Comparison of ENCODE assay signal across 19 cellular contexts in the genomic region with DNA sequence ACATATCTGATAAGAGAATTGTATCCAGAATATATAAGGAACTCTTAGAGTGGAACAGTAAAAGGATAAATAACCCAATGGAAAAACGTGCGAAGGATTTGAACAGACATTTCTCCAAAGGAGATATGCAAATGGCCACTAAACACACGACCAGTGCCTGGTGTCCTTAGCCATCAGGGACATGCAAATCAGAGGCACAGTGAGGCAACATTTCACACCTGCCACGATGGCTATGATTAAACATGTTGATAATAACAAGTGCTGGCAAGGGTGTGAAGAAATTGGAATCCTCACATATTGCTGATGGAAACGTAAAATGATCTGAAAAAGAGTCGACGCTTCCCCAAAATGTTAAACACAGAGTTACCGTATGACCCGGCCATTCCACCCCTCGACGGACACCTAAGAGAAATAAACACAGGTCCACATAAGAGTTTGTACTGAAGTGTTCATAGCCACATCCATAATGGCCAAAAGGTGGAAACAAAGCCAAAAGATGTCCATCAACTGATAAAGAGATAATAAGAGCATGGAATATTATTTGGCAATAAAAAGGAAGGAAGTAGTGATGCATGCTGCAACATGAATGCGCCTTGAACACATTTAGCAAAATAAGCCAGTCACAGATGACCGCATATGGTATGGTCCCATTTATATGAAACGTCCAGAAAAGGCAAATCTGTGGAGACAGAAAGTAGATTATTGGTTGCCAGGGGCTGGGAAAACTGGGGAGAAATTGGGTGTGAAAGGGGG. TPM values are rescaled to one million over a fixed set of nuclear protein-coding genes. Genes with fewer than 3 reads are reported as not detected.
DNase-seq lines count a peak whose midpoint lies in the region; ATAC-seq and TF ChIP-seq lines count a peak whose summit lies in the region.
"Had no signal": no experiment of that assay in that cellular context is flagged by ENCODE, and none has a peak within 500 bp of the region (broad histone marks: within the 10 kb centered on the region; RNA-seq: fewer than 3 reads in every experiment).

No MANE protein-coding gene starts in this region.

- CTCF ChIA-PET in OCI-LY7 (lab: Charles Lee; ENCODE audit: unreplicated experiment): no interaction called here

- no peaks in the 10 kb centered on the region for H3K4me1 ChIP-seq in OCI-LY7 (ENCODE audit: insufficient read depth, low read length, poor library complexity, severe bottlenecking)
- H3K4me1 ChIP-seq: A549 had no signal

- no peaks in the 10 kb centered on the region for H3K9me3 ChIP-seq in OCI-LY7 (ENCODE audit: low read length)
- H3K9me3 ChIP-seq: A549 had no signal

- no peak overlapping the region for H3K4me2 ChIP-seq in OCI-LY7 (ENCODE audit: low read length)
- H3K4me2 ChIP-seq: A549 had no signal

- peak; percentile 2 for DNase-seq in activated naive CD8-positive, alpha-beta T cell treated with anti-CD3 and anti-CD28 coated beads, Interleukin-2, amount 10 ng/mL, durations not matched to agents 7 days and 5 days
- no peak for DNase-seq in activated naive CD8-positive, alpha-beta T cell treated with anti-CD3 and anti-CD28 coated beads for 36 hours
- DNase-seq in NCI-H526 treated with DMSO at 0.1 percent for 48 hours (lab: John Stamatoyannopoulos, UW) (peak; percentile 37), mesenteric fat pad (ENCODE audit: low spot score) (peak; percentile 20), activated gamma-delta T cell treated with Interleukin-2 at 50 U/mL for 16 hours (no peak), OCI-LY7 (ENCODE audit: low spot score) (no peak), glomerular visceral epithelial cell (ENCODE audit: extremely low spot score) (no peak)
- DNase-seq: AML-193; Calu3; CD4-positive, alpha-beta memory T cell; DMS79 treated with DMSO at 0.1 percent for 48 hours; GF-D8; GOT3; H7 had no signal

- H3K9me2 ChIP-seq in OCI-LY7 (ENCODE audit: insufficient read depth, low read length): no peaks in the 10 kb centered on the region

- no TSS peak for BruUV-seq in OCI-LY7 (replicated peaks; lab: Mats Ljungman, UMichigan)

- no peaks in the 10 kb centered on the region for H3K36me3 ChIP-seq in OCI-LY7 (ENCODE audit: insufficient read depth, low read length)

- no peaks in the 10 kb centered on the region for H3K79me2 ChIP-seq in OCI-LY7 (ENCODE audit: insufficient read depth, low read depth, low read length)

- POLR2A ChIA-PET in activated naive CD8-positive, alpha-beta T cell treated with anti-CD3 and anti-CD28 coated beads, Interleukin-2, amount 10 ng/mL, durations not matched to agents 7 days and 5 days (lab: Charles Lee): no interaction called here
- POLR2A ChIA-PET in OCI-LY7 (lab: Charles Lee): interaction anchor here (0.6 kb wide), 2 partner anchors 52 to 211 kb away, joined by 3 to 5 read pairs; no protein-coding TSS in a partner anchor

- no peak overlapping the region for H3K4me3 Mint-ChIP-seq in activated naive CD8-positive, alpha-beta T cell treated with anti-CD3 and anti-CD28 coated beads, Interleukin-2, amount 10 ng/mL, durations not matched to agents 7 days and 5 days
- no peak overlapping the region for H3K4me3 Mint-ChIP-seq in activated naive CD8-positive, alpha-beta T cell treated with anti-CD3 and anti-CD28 coated beads for 36 hours
- H3K4me3 Mint-ChIP-seq: CD4-positive, alpha-beta memory T cell had no signal

- H3K9me3 Mint-ChIP-seq in activated naive CD8-positive, alpha-beta T cell treated with anti-CD3 and anti-CD28 coated beads, Interleukin-2, amount 10 ng/mL, durations not matched to agents 7 days and 5 days: no peaks in the 10 kb centered on the region
- peaks cover 7% of the 10 kb centered on the region for H3K9me3 Mint-ChIP-seq in activated naive CD8-positive, alpha-beta T cell treated with anti-CD3 and anti-CD28 coated beads for 36 hours
- H3K9me3 Mint-ChIP-seq: CD4-positive, alpha-beta memory T cell had no signal

- no peak overlapping the region for H3K27ac ChIP-seq in OCI-LY7 (ENCODE audit: low read depth, low read length, poor library complexity, severe bottlenecking)
- H3K27ac ChIP-seq: 22Rv1, A549, C4-2B, HL-60 had no signal

- H3K4me3 ChIP-seq in OCI-LY7 (ENCODE audit: low read depth, low read length, poor library complexity, severe bottlenecking): no peak overlapping the region
- H3K4me3 ChIP-seq: A549 had no signal

- intact Hi-C loops in OCI-LY7 (cut with micrococcal nuclease; ENCODE audit: unreplicated experiment): no loop called here

- peaks cover 50% of the 10 kb centered on the region for H3K27me3 Mint-ChIP-seq in activated naive CD8-positive, alpha-beta T cell treated with anti-CD3 and anti-CD28 coated beads, Interleukin-2, amount 10 ng/mL, durations not matched to agents 7 days and 5 days
- peaks cover 59% of the 10 kb centered on the region for H3K27me3 Mint-ChIP-seq in activated naive CD8-positive, alpha-beta T cell treated with anti-CD3 and anti-CD28 coated beads for 36 hours

- H3K4me1 Mint-ChIP-seq in activated naive CD8-positive, alpha-beta T cell treated with anti-CD3 and anti-CD28 coated beads, Interleukin-2, amount 10 ng/mL, durations not matched to agents 7 days and 5 days: peaks cover 3% of the 10 kb centered on the region
- H3K4me1 Mint-ChIP-seq in activated naive CD8-positive, alpha-beta T cell treated with anti-CD3 and anti-CD28 coated beads for 36 hours: no peaks in the 10 kb centered on the region

- no peak for ATAC-seq in activated naive CD8-positive, alpha-beta T cell treated with anti-CD3 and anti-CD28 coated beads, Interleukin-2, amount 10 ng/mL, durations not matched to agents 7 days and 5 days (ENCODE audit: low read depth)
- ATAC-seq: A549, HCT116 had no signal

- no peaks in the 10 kb centered on the region for H4K20me1 ChIP-seq in OCI-LY7 (ENCODE audit: insufficient read depth, low read length)

- H3K36me3 Mint-ChIP-seq in activated naive CD8-positive, alpha-beta T cell treated with anti-CD3 and anti-CD28 coated beads, Interleukin-2, amount 10 ng/mL, durations not matched to agents 7 days and 5 days: no peaks in the 10 kb centered on the region
- peaks cover 2% of the 10 kb centered on the region for H3K36me3 Mint-ChIP-seq in activated naive CD8-positive, alpha-beta T cell treated with anti-CD3 and anti-CD28 coated beads for 36 hours
- H3K36me3 Mint-ChIP-seq: CD4-positive, alpha-beta memory T cell had no signal

- no peak for TF ChIP-seq CTCF in OCI-LY7 (conservative IDR thresholded peaks at IDR 0.05; ENCODE audit: low read length)

- no peak overlapping the region for H2AFZ ChIP-seq in OCI-LY7 (ENCODE audit: low read length)

- H3K27ac Mint-ChIP-seq in activated naive CD8-positive, alpha-beta T cell treated with anti-CD3 and anti-CD28 coated beads, Interleukin-2, amount 10 ng/mL, durations not matched to agents 7 days and 5 days: no peak overlapping the region
- H3K27ac Mint-ChIP-seq in activated naive CD8-positive, alpha-beta T cell treated with anti-CD3 and anti-CD28 coated beads for 36 hours: no peak overlapping the region
- H3K27ac Mint-ChIP-seq: CD4-positive, alpha-beta memory T cell had no signal

RNA-seq across cellular contexts. Expression of a gene that starts 6.3 kb away (rescaled TPM):
- total RNA-seq in activated naive CD8-positive, alpha-beta T cell treated with anti-CD3 and anti-CD28 coated beads, Interleukin-2, amount 10 ng/mL, durations not matched to agents 7 days and 5 days: 1 to 10 TPM; 8.1 to 8.8 TPM
- total RNA-seq in activated naive CD8-positive, alpha-beta T cell treated with anti-CD3 and anti-CD28 coated beads for 36 hours: 10 to 100 TPM; 16.7 to 16.8 TPM
- total RNA-seq in mesenteric fat pad (2.1 TPM), OCI-LY7 (2022) (0.21 and 0.31 TPM in 2 replicates)
- total RNA-seq in OCI-LY7 (2014; rRNA removed; shearing (Covaris generic)): 0.25 and 0.70 TPM in 2 replicates

RNA-seq across cellular contexts. Expression of a gene that starts 29.1 kb away (rescaled TPM):
- 10 to 100 TPM; 43.3 to 47.6 TPM for total RNA-seq in activated naive CD8-positive, alpha-beta T cell treated with anti-CD3 and anti-CD28 coated beads, Interleukin-2, amount 10 ng/mL, durations not matched to agents 7 days and 5 days
- total RNA-seq in activated naive CD8-positive, alpha-beta T cell treated with anti-CD3 and anti-CD28 coated beads for 36 hours: 10 to 100 TPM; 33.6 to 34.9 TPM
- total RNA-seq in mesenteric fat pad (22.7 TPM), OCI-LY7 (2022) (55.8 and 58.0 TPM in 2 replicates)
- total RNA-seq in OCI-LY7 (2014; rRNA removed; shearing (Covaris generic)): 53.2 and 57.4 TPM in 2 replicates

RNA-seq across cellular contexts. Expression of a gene that starts 33.4 kb away (rescaled TPM):
- 100 to 1,000 TPM; 445 to 453 TPM for total RNA-seq in activated naive CD8-positive, alpha-beta T cell treated with anti-CD3 and anti-CD28 coated beads, Interleukin-2, amount 10 ng/mL, durations not matched to agents 7 days and 5 days
- total RNA-seq in activated naive CD8-positive, alpha-beta T cell treated with anti-CD3 and anti-CD28 coated beads for 36 hours: 10 to 100 TPM; 82.5 to 87.3 TPM
- total RNA-seq in mesenteric fat pad: 64.8 TPM
- 4.1 and 4.6 TPM in 2 replicates for total RNA-seq in OCI-LY7 (2014; rRNA removed; shearing (Covaris generic))
- total RNA-seq in OCI-LY7 (2022): 1.5 TPM in 1 of 2 replicates, not detected in the other

RNA-seq across cellular contexts. Expression of a gene that starts 45.5 kb away (rescaled TPM):
- 1 to 10 TPM; 1.2 to 1.6 TPM for total RNA-seq in activated naive CD8-positive, alpha-beta T cell treated with anti-CD3 and anti-CD28 coated beads, Interleukin-2, amount 10 ng/mL, durations not matched to agents 7 days and 5 days
- total RNA-seq in activated naive CD8-positive, alpha-beta T cell treated with anti-CD3 and anti-CD28 coated beads for 36 hours: under 1 TPM; 0.16 to 0.41 TPM
- 82.8 TPM for total RNA-seq in mesenteric fat pad
- not detected in 2 replicates for total RNA-seq in OCI-LY7 (2014; rRNA removed; shearing (Covaris generic))
- total RNA-seq in OCI-LY7 (2022): not detected in 2 replicates

Comparison
In these comparisons a context has a peak if more than half of its experiments do, and no peak if none do; other contexts are left out.
1. DNase-seq: peak in activated naive CD8-positive, alpha-beta T cell treated with anti-CD3 and anti-CD28 coated beads, Interleukin-2, amount 10 ng/mL, durations not matched to agents 7 days and 5 days (single experiment), NCI-H526 treated with DMSO at 0.1 percent for 48 hours (single experiment) and mesenteric fat pad (single experiment); none in activated naive CD8-positive, alpha-beta T cell treated with anti-CD3 and anti-CD28 coated beads for 36 hours (single experiment), activated gamma-delta T cell treated with Interleukin-2 at 50 U/mL for 16 hours (single experiment), OCI-LY7 (single experiment) and glomerular visceral epithelial cell (single experiment).
2. RNA of a gene that starts 33.4 kb away (total RNA-seq): 445 to 453 TPM in activated naive CD8-positive, alpha-beta T cell treated with anti-CD3 and anti-CD28 coated beads, Interleukin-2, amount 10 ng/mL, durations not matched to agents 7 days and 5 days, 82.5 to 87.3 TPM in activated naive CD8-positive, alpha-beta T cell treated with anti-CD3 and anti-CD28 coated beads for 36 hours and 64.8 TPM in mesenteric fat pad (single experiment); 1.5 to 4.6 TPM in OCI-LY7; every median in the first group is over 10 times any median in the second.